Comparison of ENCODE assay signal across 8 cellular contexts in the genomic region with DNA sequence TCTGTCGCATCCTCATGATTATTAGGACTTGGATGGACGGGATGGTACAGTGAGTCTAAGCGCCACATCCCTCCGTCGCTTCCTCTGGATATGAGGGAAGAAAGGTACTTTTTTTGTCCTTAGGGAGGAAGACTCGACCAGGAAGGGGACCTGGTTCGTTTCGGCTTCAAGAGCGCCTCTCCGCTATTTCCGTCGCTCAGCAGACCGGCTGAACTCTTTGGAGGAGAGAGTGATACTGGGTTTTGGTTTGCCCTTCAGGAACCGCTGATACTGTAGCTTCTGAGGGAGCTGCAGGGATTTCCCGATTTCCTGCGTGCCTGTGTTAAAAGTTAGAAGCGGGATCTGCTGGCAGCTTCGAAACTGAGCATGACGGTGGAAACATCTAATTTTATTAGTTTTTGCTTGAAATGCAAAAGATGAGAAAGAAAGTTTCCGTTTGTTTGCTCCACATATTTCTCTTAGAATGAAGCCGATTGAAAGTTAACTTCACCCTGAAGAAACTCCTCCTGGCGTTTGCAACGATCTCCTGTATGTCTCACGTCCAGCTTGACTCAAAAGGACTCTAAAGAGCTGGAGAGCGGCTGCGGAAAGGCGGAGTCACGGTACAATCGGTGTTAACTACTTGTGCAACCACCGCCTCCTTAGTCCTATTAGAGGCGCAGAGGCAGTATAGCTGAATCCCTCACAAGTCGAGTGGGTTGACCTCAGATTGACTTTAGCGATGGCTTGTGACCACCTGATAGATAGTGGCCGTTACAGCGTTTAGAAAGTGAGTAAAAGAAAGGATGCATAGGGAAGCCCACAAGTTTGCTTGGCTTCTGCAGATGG.
DNase-seq lines count a peak whose midpoint lies in the region; ATAC-seq and TF ChIP-seq lines count a peak whose summit lies in the region.

No MANE protein-coding gene starts in this region.

- 7% methylated on average over 35 of the region's 35 CpGs for WGBS in SK-N-SH (ENCODE audit: low lambda C conversion rate)

- DNase-seq in HCEC 1CT (peak; percentile 62), SK-N-SH (no peak), fibroblast of peridontal ligament (ENCODE audit: extremely low read depth) (peak; percentile 23), coronary artery (ENCODE audit: low spot score) (no peak)
- no peak for DNase-seq in effector memory CD4-positive, alpha-beta T cell

- H3F3A ChIP-seq in SK-N-SH (replicated peaks; ENCODE audit: insufficient read depth) = peaks cover 9% of the 10 kb centered on the region

- peaks cover 35% of the 10 kb centered on the region for H3K27me3 ChIP-seq in ACC112 (ENCODE audit: insufficient read depth, low read length)
- peaks cover 26% of the 10 kb centered on the region; the same call in 1 of the 2 replicates for H3K27me3 ChIP-seq in SK-N-SH (ENCODE audit: insufficient read depth)
- H3K27me3 ChIP-seq in effector memory CD4-positive, alpha-beta T cell (replicated peaks; ENCODE audit: control insufficient read depth, insufficient read depth, low read length, poor library complexity, severe bottlenecking) = peaks cover 45% of the 10 kb centered on the region

- H3K27ac ChIP-seq in ACC112 (ENCODE audit: low read depth, low read length) (no peak overlapping the region), SK-N-SH (ENCODE audit: low read depth in 2 of 2, low read length in 1 of 2) (no peak overlapping the region), coronary artery (no peak overlapping the region)
- no peak overlapping the region for H3K27ac ChIP-seq in effector memory CD4-positive, alpha-beta T cell (ENCODE audit: insufficient read depth, low read length, poor library complexity, severe bottlenecking)

- no peak for TF ChIP-seq EP300 in SK-N-SH (IDR thresholded peaks at IDR 0.05; ENCODE audit: borderline replicate concordance in 1 of 2, low read depth in 1 of 2, low read length in 1 of 2)

- ATAC-seq in stimulated activated memory B cell treated with anti-CD40 and anti-IgM and Interleukin-4, amounts not matched to agents 10 μg/mL and 1 μg/mL and 100 μg/mL, for 72 hours = no peak
- ATAC-seq in GM18520 (IDR thresholded peaks at IDR 0.05; ENCODE audit: unreplicated experiment) = no peak

- no peaks in the 10 kb centered on the region for H3K9me3 ChIP-seq in SK-N-SH
- no peaks in the 10 kb centered on the region for H3K9me3 ChIP-seq in effector memory CD4-positive, alpha-beta T cell (ENCODE audit: control insufficient read depth, low read length)

- no peaks in the 10 kb centered on the region for H3K79me2 ChIP-seq in ACC112 (ENCODE audit: control insufficient read depth, insufficient read depth, low read length, unreplicated experiment)
- no peaks in the 10 kb centered on the region for H3K79me2 ChIP-seq in SK-N-SH (ENCODE audit: insufficient read depth)

- POLR2A ChIA-PET in SK-N-SH (lab: Yijun Ruan, JAX) = no interaction called here

- H2AFZ ChIP-seq in ACC112 (ENCODE audit: low read length, unreplicated experiment) (no peak overlapping the region), SK-N-SH (ENCODE audit: low read depth) (0 out of 2 replicates have a peak overlapping the region, but pooled peaks have one; percentile 6)

- H4K20me1 ChIP-seq in SK-N-SH (ENCODE audit: insufficient read depth) = no peaks in the 10 kb centered on the region

- H3K27me3 Mint-ChIP-seq in stimulated activated memory B cell treated with anti-CD40 and anti-IgM and Interleukin-4, amounts not matched to agents 10 μg/mL and 1 μg/mL and 100 μg/mL, for 72 hours = peaks cover 94% of the 10 kb centered on the region

- no peaks in the 10 kb centered on the region for H3K4me1 ChIP-seq in ACC112 (ENCODE audit: control insufficient read depth, insufficient read depth, low read length, unreplicated experiment)
- H3K4me1 ChIP-seq in SK-N-SH (ENCODE audit: control insufficient read depth in 1 of 2, insufficient read depth in 2 of 2, low read depth in 1 of 2, low read length in 1 of 2) = peaks cover 0 to 4% of the 10 kb centered on the region in 2 experiments; a peak in 1 of 4 replicates
- H3K4me1 ChIP-seq in effector memory CD4-positive, alpha-beta T cell (ENCODE audit: control insufficient read depth, insufficient read depth, low read length, poor library complexity, severe bottlenecking) = no peaks in the 10 kb centered on the region

- H3K9me2 ChIP-seq in SK-N-SH = no peaks in the 10 kb centered on the region

- H3K4me2 ChIP-seq in SK-N-SH = peak overlapping the region; percentile 69

- H3K9ac ChIP-seq in SK-N-SH = no peak overlapping the region

- H3K4me3 ChIP-seq in ACC112 (ENCODE audit: low read depth, low read length) = peak overlapping the region; percentile 73
- H3K4me3 ChIP-seq in SK-N-SH (ENCODE audit: low read depth in 2 of 2, low read length in 1 of 2) = peak overlapping the region; percentile 35 to 54
- no peak overlapping the region for H3K4me3 ChIP-seq in coronary artery
- no peak overlapping the region for H3K4me3 ChIP-seq in effector memory CD4-positive, alpha-beta T cell (ENCODE audit: insufficient read depth, low read depth, low read length, poor library complexity, severe bottlenecking)

- H3K36me3 Mint-ChIP-seq in stimulated activated memory B cell treated with anti-CD40 and anti-IgM and Interleukin-4, amounts not matched to agents 10 μg/mL and 1 μg/mL and 100 μg/mL, for 72 hours = peaks cover 4% of the 10 kb centered on the region

- no peaks in the 10 kb centered on the region for H3K36me3 ChIP-seq in ACC112 (ENCODE audit: insufficient read depth, low read length)
- no peaks in the 10 kb centered on the region for H3K36me3 ChIP-seq in SK-N-SH (replicated peaks in 1 of 2; ENCODE audit: control insufficient read depth in 1 of 2, insufficient read depth in 2 of 2, low read length in 1 of 2)
- H3K36me3 ChIP-seq in effector memory CD4-positive, alpha-beta T cell (ENCODE audit: control insufficient read depth, insufficient read depth, low read length) = no peaks in the 10 kb centered on the region

- TF ChIP-seq CTCF in SK-N-SH (IDR thresholded peaks at IDR 0.05) (no peak), coronary artery (IDR thresholded peaks at IDR 0.05) (no peak)

- TF ChIP-seq RAD21 in SK-N-SH (IDR thresholded peaks at IDR 0.05; ENCODE audit: low read length) = no peak

- H3K4me1 Mint-ChIP-seq in stimulated activated memory B cell treated with anti-CD40 and anti-IgM and Interleukin-4, amounts not matched to agents 10 μg/mL and 1 μg/mL and 100 μg/mL, for 72 hours = peaks cover 5% of the 10 kb centered on the region

- H3K27ac Mint-ChIP-seq in stimulated activated memory B cell treated with anti-CD40 and anti-IgM and Interleukin-4, amounts not matched to agents 10 μg/mL and 1 μg/mL and 100 μg/mL, for 72 hours = no peak overlapping the region

- CTCF ChIA-PET in SK-N-SH (lab: Yijun Ruan, JAX) = interaction anchor here (1.1 kb wide), 2 partner anchors 22 to 25 kb away, joined by 3 to 4 read pairs; no protein-coding TSS in a partner anchor

- no peak overlapping the region for H3K4me3 Mint-ChIP-seq in stimulated activated memory B cell treated with anti-CD40 and anti-IgM and Interleukin-4, amounts not matched to agents 10 μg/mL and 1 μg/mL and 100 μg/mL, for 72 hours

- H3K9me3 Mint-ChIP-seq in stimulated activated memory B cell treated with anti-CD40 and anti-IgM and Interleukin-4, amounts not matched to agents 10 μg/mL and 1 μg/mL and 100 μg/mL, for 72 hours = peaks cover 4% of the 10 kb centered on the region

TF ChIP-seq in SK-N-SH, 30 proteins besides CTCF, POLR2A, EP300 and RAD21:
- TF ChIP-seq, protein P1, sequence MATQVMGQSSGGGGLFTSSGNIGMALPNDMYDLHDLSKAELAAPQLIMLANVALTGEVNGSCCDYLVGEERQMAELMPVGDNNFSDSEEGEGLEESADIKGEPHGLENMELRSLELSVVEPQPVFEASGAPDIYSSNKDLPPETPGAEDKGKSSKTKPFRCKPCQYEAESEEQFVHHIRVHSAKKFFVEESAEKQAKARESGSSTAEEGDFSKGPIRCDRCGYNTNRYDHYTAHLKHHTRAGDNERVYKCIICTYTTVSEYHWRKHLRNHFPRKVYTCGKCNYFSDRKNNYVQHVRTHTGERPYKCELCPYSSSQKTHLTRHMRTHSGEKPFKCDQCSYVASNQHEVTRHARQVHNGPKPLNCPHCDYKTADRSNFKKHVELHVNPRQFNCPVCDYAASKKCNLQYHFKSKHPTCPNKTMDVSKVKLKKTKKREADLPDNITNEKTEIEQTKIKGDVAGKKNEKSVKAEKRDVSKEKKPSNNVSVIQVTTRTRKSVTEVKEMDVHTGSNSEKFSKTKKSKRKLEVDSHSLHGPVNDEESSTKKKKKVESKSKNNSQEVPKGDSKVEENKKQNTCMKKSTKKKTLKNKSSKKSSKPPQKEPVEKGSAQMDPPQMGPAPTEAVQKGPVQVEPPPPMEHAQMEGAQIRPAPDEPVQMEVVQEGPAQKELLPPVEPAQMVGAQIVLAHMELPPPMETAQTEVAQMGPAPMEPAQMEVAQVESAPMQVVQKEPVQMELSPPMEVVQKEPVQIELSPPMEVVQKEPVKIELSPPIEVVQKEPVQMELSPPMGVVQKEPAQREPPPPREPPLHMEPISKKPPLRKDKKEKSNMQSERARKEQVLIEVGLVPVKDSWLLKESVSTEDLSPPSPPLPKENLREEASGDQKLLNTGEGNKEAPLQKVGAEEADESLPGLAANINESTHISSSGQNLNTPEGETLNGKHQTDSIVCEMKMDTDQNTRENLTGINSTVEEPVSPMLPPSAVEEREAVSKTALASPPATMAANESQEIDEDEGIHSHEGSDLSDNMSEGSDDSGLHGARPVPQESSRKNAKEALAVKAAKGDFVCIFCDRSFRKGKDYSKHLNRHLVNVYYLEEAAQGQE (IDR thresholded peaks at IDR 0.05; ENCODE audit: low read depth, low read length) = 0 out of 2 replicates have a peak, but pooled peaks have one; percentile 35
- TF ChIP-seq GATA2 (CRISPR knock-in tag; IDR thresholded peaks at IDR 0.05) = no peak

Comparison
In these comparisons a context has a peak if more than half of its experiments do, and no peak if none do; other contexts are left out.
1. H3K4me3 ChIP-seq: peak in ACC112 (single experiment) and SK-N-SH (2 of 2); none in coronary artery (single experiment) and effector memory CD4-positive, alpha-beta T cell (single experiment).
2. DNase-seq: peak in HCEC 1CT (single experiment) and fibroblast of peridontal ligament (single experiment); none in SK-N-SH (single experiment), coronary artery (single experiment) and effector memory CD4-positive, alpha-beta T cell (0 of 3).